In genomic region chr15:90810354-90810753, GRCh38 we compare ENCODE assay signal across 22 cellular contexts. TPM values are rescaled to one million over a fixed set of nuclear protein-coding genes. Genes with fewer than 3 reads are reported as not detected.
DNase-seq lines count a peak whose midpoint lies in the region; ATAC-seq and TF ChIP-seq lines count a peak whose summit lies in the region.
"Had no signal": no experiment of that assay in that cellular context is flagged by ENCODE, and none has a peak within 500 bp of the region (broad histone marks: within the 10 kb centered on the region; RNA-seq: fewer than 3 reads in every experiment).

No MANE protein-coding gene starts in this region.

- no peaks in the 10 kb centered on the region for H4K20me1 ChIP-seq in Karpas-422 (ENCODE audit: insufficient read depth, low read depth, low read length)
- H4K20me1 ChIP-seq: BLaER1 treated with 17β-estradiol and CSF1 and Interleukin-3, amounts not matched to agents 10 nM and 100 nM had no signal

- no peaks in the 10 kb centered on the region for H3K9me3 Mint-ChIP-seq in activated T-helper 2 cell treated with anti-CD3 and anti-CD28 coated beads, Interferon-gamma antibody, Interleukin-2, Interleukin-4, amounts not matched to agents 10 μg/mL and 5 μg/mL and 100 μg/mL, durations not matched to agents 14 hours and 24 hours and 36 hours
- H3K9me3 Mint-ChIP-seq: CD4-positive, alpha-beta memory T cell had no signal

- H3K36me3 Mint-ChIP-seq in activated T-helper 2 cell treated with anti-CD3 and anti-CD28 coated beads, Interferon-gamma antibody, Interleukin-2, Interleukin-4, amounts not matched to agents 10 μg/mL and 5 μg/mL and 100 μg/mL, durations not matched to agents 14 hours and 24 hours and 36 hours (ENCODE audit: low read depth): peaks cover 88% of the 10 kb centered on the region

- no peak overlapping the region for H3K4me3 ChIP-seq in Karpas-422 (ENCODE audit: low read length)
- H3K4me3 ChIP-seq in sigmoid colon: no peak overlapping the region
- no peak overlapping the region for H3K4me3 ChIP-seq in breast epithelium
- H3K4me3 ChIP-seq: BLaER1 treated with 17β-estradiol and CSF1 and Interleukin-3, amounts not matched to agents 10 nM and 100 nM had no signal

- H3K27me3 ChIP-seq in Karpas-422 (ENCODE audit: low read length) (no peaks in the 10 kb centered on the region), sigmoid colon (no peaks in the 10 kb centered on the region), breast epithelium (no peaks in the 10 kb centered on the region)
- H3K27me3 ChIP-seq: BLaER1 treated with 17β-estradiol and CSF1 and Interleukin-3, amounts not matched to agents 10 nM and 100 nM had no signal

- H3K27ac ChIP-seq in Karpas-422 (ENCODE audit: low read length) (peak overlapping the region; percentile 87), sigmoid colon (no peak overlapping the region), breast epithelium (no peak overlapping the region)
- H3K27ac ChIP-seq: RWPE1 had no signal

- H3K4me1 Mint-ChIP-seq in activated T-helper 2 cell treated with anti-CD3 and anti-CD28 coated beads, Interferon-gamma antibody, Interleukin-2, Interleukin-4, amounts not matched to agents 10 μg/mL and 5 μg/mL and 100 μg/mL, durations not matched to agents 14 hours and 24 hours and 36 hours (ENCODE audit: low read depth): peaks cover 76% of the 10 kb centered on the region

- H3K79me2 ChIP-seq in Karpas-422 (ENCODE audit: low read length): no peaks in the 10 kb centered on the region

- peak overlapping the region; percentile 31 for H3K4me2 ChIP-seq in Karpas-422 (ENCODE audit: low read depth, low read length, poor library complexity, severe bottlenecking)

- WGBS in sigmoid colon, 2 donors: 93 to 95% methylated on average over 4 of the region's 4 CpGs

- TF ChIP-seq CTCF in sigmoid colon (IDR thresholded peaks at IDR 0.05) (no peak), breast epithelium (IDR thresholded peaks at IDR 0.05) (no peak)

- no peaks in the 10 kb centered on the region for H3K27me3 Mint-ChIP-seq in activated T-helper 2 cell treated with anti-CD3 and anti-CD28 coated beads, Interferon-gamma antibody, Interleukin-2, Interleukin-4, amounts not matched to agents 10 μg/mL and 5 μg/mL and 100 μg/mL, durations not matched to agents 14 hours and 24 hours and 36 hours (ENCODE audit: low read depth)
- H3K27me3 Mint-ChIP-seq: CD4-positive, alpha-beta memory T cell had no signal

- TF ChIP-seq POLR2A in sigmoid colon (IDR thresholded peaks at IDR 0.05) (no peak), breast epithelium (IDR thresholded peaks at IDR 0.05) (no peak)

- H3K4me1 ChIP-seq in Karpas-422 (ENCODE audit: low read length) (peaks cover 70% of the 10 kb centered on the region), sigmoid colon (no peaks in the 10 kb centered on the region), breast epithelium (no peaks in the 10 kb centered on the region)

- peak overlapping the region; percentile 20; the same call in 1 of the 2 replicates for H3K9ac ChIP-seq in Karpas-422 (ENCODE audit: low read length)
- H3K9ac ChIP-seq: BLaER1 treated with 17β-estradiol and CSF1 and Interleukin-3, amounts not matched to agents 10 nM and 100 nM had no signal

- ATAC-seq in GM18870 (IDR thresholded peaks at IDR 0.05; ENCODE audit: unreplicated experiment): no peak
- ATAC-seq: HepG2, Panc1 had no signal

- no peak overlapping the region for H3K4me3 Mint-ChIP-seq in activated T-helper 2 cell treated with anti-CD3 and anti-CD28 coated beads, Interferon-gamma antibody, Interleukin-2, Interleukin-4, amounts not matched to agents 10 μg/mL and 5 μg/mL and 100 μg/mL, durations not matched to agents 14 hours and 24 hours and 36 hours (ENCODE audit: low read depth)
- H3K4me3 Mint-ChIP-seq: CD4-positive, alpha-beta memory T cell had no signal

- intact Hi-C loops in activated T-helper 2 cell treated with anti-CD3 and anti-CD28 coated beads, Interferon-gamma antibody, Interleukin-2, Interleukin-4, amounts not matched to agents 10 μg/mL and 5 μg/mL and 100 μg/mL, durations not matched to agents 14 hours and 24 hours and 36 hours (cut with micrococcal nuclease): no loop called here
- intact Hi-C loops in sigmoid colon (cut with DNase I): no loop called here
- intact Hi-C loops in breast epithelium (cut with DNase I; ENCODE audit: low total_unique reads): no loop called here

- no peaks in the 10 kb centered on the region for H3K9me2 ChIP-seq in Karpas-422 (replicated peaks; ENCODE audit: insufficient read depth, low read length)

- H2AFZ ChIP-seq in Karpas-422 (ENCODE audit: low read length): no peak overlapping the region

- peak overlapping the region; percentile 44 for H3K27ac Mint-ChIP-seq in activated T-helper 2 cell treated with anti-CD3 and anti-CD28 coated beads, Interferon-gamma antibody, Interleukin-2, Interleukin-4, amounts not matched to agents 10 μg/mL and 5 μg/mL and 100 μg/mL, durations not matched to agents 14 hours and 24 hours and 36 hours

- H3K36me3 ChIP-seq in Karpas-422 (ENCODE audit: insufficient read depth, low read length) (peaks cover 31% of the 10 kb centered on the region), sigmoid colon (no peaks in the 10 kb centered on the region), breast epithelium (no peaks in the 10 kb centered on the region)

- TF ChIP-seq EP300 in sigmoid colon (IDR thresholded peaks at IDR 0.05): no peak

- peak; percentile 40 for DNase-seq in activated CD8-positive, alpha-beta memory T cell treated with anti-CD3 and anti-CD28 coated beads for 24 hours
- no peak for DNase-seq in activated CD8-positive, alpha-beta memory T cell treated with anti-CD3 and anti-CD28 coated beads, Interleukin-2, amount 50 U/mL, for 48 hours
- peak; percentile 78 for DNase-seq in Karpas-422
- peak; percentile 2 for DNase-seq in activated T-helper 2 cell treated with anti-CD3 and anti-CD28 coated beads, Interferon-gamma antibody, Interleukin-2, Interleukin-4, amounts not matched to agents 10 μg/mL and 5 μg/mL and 100 μg/mL, durations not matched to agents 14 hours and 24 hours and 36 hours (ENCODE audit: low spot score)
- DNase-seq in sigmoid colon: peak; percentile 11
- no peak for DNase-seq in breast epithelium (ENCODE audit: low spot score in 2 of 2)
- no peak for DNase-seq in NCI-H1092 (lab: John Stamatoyannopoulos, UW)
- DNase-seq: CD4-positive, alpha-beta memory T cell; COR-L47; DMS53; Kasumi-1; NCI-H1105; NCI-H1436 treated with DMSO at 0.1 percent for 48 hours; NCI-H1930; NCI-H2107; NCI-H524; SHP77 had no signal

- no peaks in the 10 kb centered on the region for H3K9me3 ChIP-seq in Karpas-422 (ENCODE audit: low read length)
- H3K9me3 ChIP-seq in sigmoid colon: no peaks in the 10 kb centered on the region
- H3K9me3 ChIP-seq in breast epithelium: no peaks in the 10 kb centered on the region
- H3K9me3 ChIP-seq: BLaER1 treated with 17β-estradiol and CSF1 and Interleukin-3, amounts not matched to agents 10 nM and 100 nM had no signal

RNA-seq across cellular contexts. Expression of gene FURIN, which starts 58.0 kb away (rescaled TPM):
- total RNA-seq in Karpas-422 (2014; rRNA removed; shearing (Covaris generic); ENCODE audit: low replicate concordance): 30.4 and 30.9 TPM in 2 replicates
- 564 and 570 TPM in 2 replicates for total RNA-seq in activated T-helper 2 cell treated with anti-CD3 and anti-CD28 coated beads, Interferon-gamma antibody, Interleukin-2, Interleukin-4, amounts not matched to agents 10 μg/mL and 5 μg/mL and 100 μg/mL, durations not matched to agents 14 hours and 24 hours and 36 hours
- total RNA-seq in sigmoid colon: 10 to 100 TPM; 21.0 to 35.0 (median 24.3) TPM
- 10 to 100 TPM; 23.4 to 69.2 (median 30.1) TPM for polyA plus RNA-seq in sigmoid colon
- 10 to 100 TPM; 34.5 to 48.5 (median 36.4) TPM for total RNA-seq in breast epithelium

Comparison
In these comparisons a context has a peak if more than half of its experiments do, and no peak if none do; other contexts are left out.
1. DNase-seq: peak in activated CD8-positive, alpha-beta memory T cell treated with anti-CD3 and anti-CD28 coated beads for 24 hours (single experiment), Karpas-422 (single experiment), activated T-helper 2 cell treated with anti-CD3 and anti-CD28 coated beads, Interferon-gamma antibody, Interleukin-2, Interleukin-4, amounts not matched to agents 10 μg/mL and 5 μg/mL and 100 μg/mL, durations not matched to agents 14 hours and 24 hours and 36 hours (single experiment) and sigmoid colon (single experiment); none in activated CD8-positive, alpha-beta memory T cell treated with anti-CD3 and anti-CD28 coated beads, Interleukin-2, amount 50 U/mL, for 48 hours (single experiment), breast epithelium (0 of 2) and NCI-H1092 (single experiment).
2. RNA of gene FURIN, which starts 58.0 kb away (total RNA-seq): 564 to 570 TPM in activated T-helper 2 cell treated with anti-CD3 and anti-CD28 coated beads, Interferon-gamma antibody, Interleukin-2, Interleukin-4, amounts not matched to agents 10 μg/mL and 5 μg/mL and 100 μg/mL, durations not matched to agents 14 hours and 24 hours and 36 hours; 34.5 to 48.5 TPM in breast epithelium, 30.4 to 30.9 TPM in Karpas-422 and 21.0 to 35.0 TPM in sigmoid colon; every median in the first group is over 10 times any median in the second.